10 cellular contexts compared by ENCODE assay signal in genomic region chr5:159297300-159297699, GRCh38. TPM values are rescaled to one million over a fixed set of nuclear protein-coding genes. Genes with fewer than 3 reads are reported as not detected.
"Had no signal": no experiment of that assay in that cellular context is flagged by ENCODE, and none has a peak within 500 bp of the region (broad histone marks: within the 10 kb centered on the region; RNA-seq: fewer than 3 reads in every experiment).

No MANE protein-coding gene starts in this region.

RNA-seq across cellular contexts. Expression of gene IL12B, which starts 33.0 kb away (rescaled TPM):
- total RNA-seq: activated CD4-positive, alpha-beta memory T cell treated with anti-CD3 and anti-CD28 coated beads for 36 hours; activated CD4-positive, alpha-beta T cell treated with anti-CD3 and anti-CD28 coated beads for 36 hours; activated CD4-positive, alpha-beta T cell treated with anti-CD3 and anti-CD28 coated beads, Interleukin-2, amount 10 ng/mL, durations not matched to agents 24 days and 14 days; activated CD4-positive, alpha-beta T cell treated with anti-CD3 and anti-CD28 coated beads, Interleukin-2, amount 10 ng/mL, durations not matched to agents 7 days and 5 days; activated CD8-positive, alpha-beta memory T cell treated with anti-CD3 and anti-CD28 coated beads for 36 hours; activated CD8-positive, alpha-beta T cell treated with anti-CD3 and anti-CD28 coated beads for 36 hours; activated CD8-positive, alpha-beta T cell treated with anti-CD3 and anti-CD28 coated beads, Interleukin-2, amount 10 ng/mL, durations not matched to agents 7 days and 5 days; T-helper 1 cell treated with Interleukin-12 subunit alpha and Interleukin-12 subunit beta and Interleukin-4 antibody, amounts not matched to agents 30 ng/mL and 1 ng/mL, for 36 hours; T-helper 17 cell; WTC11 had no signal
